14 cellular contexts compared by ENCODE assay signal in genomic region chr2:12774381-12774780, GRCh38.
"Had no signal": no experiment of that assay in that cellular context is flagged by ENCODE, and none has a peak within 500 bp of the region (broad histone marks: within the 10 kb centered on the region; RNA-seq: fewer than 3 reads in every experiment).

No MANE protein-coding gene starts in this region.

- H3K4me3 ChIP-seq: thoracic aorta had no signal

- H3K4me3 Mint-ChIP-seq: activated naive CD8-positive, alpha-beta T cell treated with anti-CD3 and anti-CD28 coated beads, Interleukin-2, amount 10 ng/mL, durations not matched to agents 7 days and 5 days; effector memory CD8-positive, alpha-beta T cell; stimulated activated effector memory CD8-positive, alpha-beta T cell treated with anti-CD3 and anti-CD28 coated beads, Interleukin-12 subunit alpha, Interleukin-12 subunit beta, amount 100 ng/mL, for 72 hours had no signal

- H3K4me1 ChIP-seq: parathyroid adenoma had no signal

- H3K9ac ChIP-seq: parathyroid adenoma had no signal

- H3K27ac ChIP-seq: parathyroid adenoma, thoracic aorta had no signal

- ATAC-seq: effector memory CD8-positive, alpha-beta T cell; left colon; stimulated activated effector memory CD8-positive, alpha-beta T cell treated with anti-CD3 and anti-CD28 coated beads, Interleukin-12 subunit alpha, Interleukin-12 subunit beta, amount 100 ng/mL, for 72 hours had no signal

- H3K9me3 Mint-ChIP-seq: effector memory CD8-positive, alpha-beta T cell had no signal

- H3K9me3 ChIP-seq: thoracic aorta had no signal

- H3K27ac Mint-ChIP-seq: activated naive CD8-positive, alpha-beta T cell treated with anti-CD3 and anti-CD28 coated beads, Interleukin-2, amount 10 ng/mL, durations not matched to agents 7 days and 5 days; effector memory CD8-positive, alpha-beta T cell; stimulated activated effector memory CD8-positive, alpha-beta T cell treated with anti-CD3 and anti-CD28 coated beads, Interleukin-12 subunit alpha, Interleukin-12 subunit beta, amount 100 ng/mL, for 72 hours had no signal

- H3K36me3 ChIP-seq: thoracic aorta had no signal

- H3K4me1 Mint-ChIP-seq: stimulated activated effector memory CD8-positive, alpha-beta T cell treated with anti-CD3 and anti-CD28 coated beads, Interleukin-12 subunit alpha, Interleukin-12 subunit beta, amount 100 ng/mL, for 72 hours had no signal

- H3K36me3 Mint-ChIP-seq: activated naive CD8-positive, alpha-beta T cell treated with anti-CD3 and anti-CD28 coated beads, Interleukin-2, amount 10 ng/mL, durations not matched to agents 7 days and 5 days; stimulated activated effector memory CD8-positive, alpha-beta T cell treated with anti-CD3 and anti-CD28 coated beads, Interleukin-12 subunit alpha, Interleukin-12 subunit beta, amount 100 ng/mL, for 72 hours had no signal

- DNase-seq: activated CD4-positive, alpha-beta T cell treated with anti-CD3 and anti-CD28 coated beads, Interleukin-2, amount 50 U/mL, for 1 hour; activated CD8-positive, alpha-beta memory T cell treated with anti-CD3 and anti-CD28 coated beads for 24 hours; activated naive CD4-positive, alpha-beta T cell; activated naive CD8-positive, alpha-beta T cell treated with anti-CD3 and anti-CD28 coated beads, Interleukin-2, amount 10 ng/mL, durations not matched to agents 7 days and 5 days; aorta; cerebellar nuclear complex; dermis blood vessel endothelial cell; effector memory CD8-positive, alpha-beta T cell; left colon; midbrain; stimulated activated CD4-positive, alpha-beta T cell treated with anti-CD3 and anti-CD28 coated beads, Interleukin-12 subunit alpha, Interleukin-12 subunit beta, amount 100 ng/mL, for 4 hours had no signal
